Comparison of ENCODE assay signal across 2 cellular contexts in the genomic region with DNA sequence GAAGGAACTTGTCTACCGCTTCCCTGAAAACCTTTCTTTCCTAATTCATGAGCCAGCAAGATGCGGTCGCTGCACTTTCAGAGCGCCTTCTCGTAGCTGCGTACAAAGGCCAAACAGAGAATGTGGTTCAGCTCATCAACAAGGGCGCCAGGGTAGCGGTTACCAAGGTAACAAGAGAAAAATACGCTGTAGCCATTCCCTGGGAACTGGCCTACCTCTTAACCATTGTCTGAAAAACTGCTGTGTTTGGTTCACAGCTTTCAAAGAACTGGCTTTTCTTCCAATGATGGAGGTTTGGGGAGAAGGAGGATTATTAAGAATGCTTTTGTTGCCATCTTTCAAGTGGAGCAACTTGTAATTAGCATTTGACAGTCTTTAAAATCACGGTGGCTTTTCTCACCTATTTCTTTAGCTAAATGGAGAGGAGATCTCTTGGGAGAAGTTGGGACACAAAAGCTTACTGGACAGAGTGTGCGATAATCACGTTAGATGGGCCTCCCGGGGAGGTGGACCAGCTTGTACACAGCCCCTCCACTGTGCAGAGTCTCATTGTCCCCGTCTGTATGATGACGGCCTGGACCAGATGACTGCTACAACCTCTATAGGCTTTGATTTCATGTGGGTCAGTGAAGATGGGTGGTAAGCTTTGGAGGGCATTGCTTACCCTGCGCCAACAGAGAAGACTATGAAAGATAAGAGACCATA.
TF ChIP-seq lines count a peak whose summit lies in the region.

No MANE protein-coding gene starts in this region.

TF ChIP-seq in GM23338, 12 proteins besides CTCF, POLR2A, EP300 and RAD21:
- no peak for TF ChIP-seq NANOG (IDR thresholded peaks at IDR 0.05; ENCODE audit: borderline replicate concordance)
- TF ChIP-seq, protein P1, sequence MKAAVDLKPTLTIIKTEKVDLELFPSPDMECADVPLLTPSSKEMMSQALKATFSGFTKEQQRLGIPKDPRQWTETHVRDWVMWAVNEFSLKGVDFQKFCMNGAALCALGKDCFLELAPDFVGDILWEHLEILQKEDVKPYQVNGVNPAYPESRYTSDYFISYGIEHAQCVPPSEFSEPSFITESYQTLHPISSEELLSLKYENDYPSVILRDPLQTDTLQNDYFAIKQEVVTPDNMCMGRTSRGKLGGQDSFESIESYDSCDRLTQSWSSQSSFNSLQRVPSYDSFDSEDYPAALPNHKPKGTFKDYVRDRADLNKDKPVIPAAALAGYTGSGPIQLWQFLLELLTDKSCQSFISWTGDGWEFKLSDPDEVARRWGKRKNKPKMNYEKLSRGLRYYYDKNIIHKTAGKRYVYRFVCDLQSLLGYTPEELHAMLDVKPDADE (IDR thresholded peaks at IDR 0.05): no peak
- no peak for TF ChIP-seq CREB1 (CRISPR knock-in tag; IDR thresholded peaks at IDR 0.05; ENCODE audit: low read depth)
TF ChIP-seq in GM23338: peak in this region for 0.

TF ChIP-seq in H1, 55 proteins besides CTCF, POLR2A, EP300 and RAD21:
- TF ChIP-seq NANOG (IDR thresholded peaks at IDR 0.05; ENCODE audit: insufficient read depth, low read depth, low read length, poor library complexity, severe bottlenecking) (no peak), RNF2 (IDR thresholded peaks at IDR 0.05; ENCODE audit: borderline replicate concordance, low read depth, low read length, missing control alignments, poor library complexity, severe bottlenecking) (no peak), POU5F1 (IDR thresholded peaks at IDR 0.05; ENCODE audit: low read depth, low read length) (no peak), YY1 (IDR thresholded peaks at IDR 0.05; ENCODE audit: low read depth, low read length) (no peak), HDAC2 (IDR thresholded peaks at IDR 0.05; ENCODE audit: borderline replicate concordance in 1 of 2, low read depth in 2 of 2, low read length in 2 of 2) (no peak), BACH1 (IDR thresholded peaks at IDR 0.05; ENCODE audit: low read length) (no peak), SIX5 (IDR thresholded peaks at IDR 0.05; ENCODE audit: low read depth, low read length) (no peak), ASH2L (IDR thresholded peaks at IDR 0.05; ENCODE audit: low read length) (no peak), CTBP2 (IDR thresholded peaks at IDR 0.05; ENCODE audit: borderline replicate concordance, insufficient read depth, insufficient read length, low read length) (no peak), JUND (IDR thresholded peaks at IDR 0.05; ENCODE audit: low read length) (no peak), BCL11A (IDR thresholded peaks at IDR 0.05; ENCODE audit: low read depth in 2 of 2, low read length in 2 of 2) (no peak), TBP (IDR thresholded peaks at IDR 0.05; ENCODE audit: low read depth, low read length) (no peak), KDM5A (IDR thresholded peaks at IDR 0.05; ENCODE audit: low read length) (no peak), KDM4A (IDR thresholded peaks at IDR 0.05; ENCODE audit: low read depth, low read length, severe bottlenecking) (no peak)
- TF ChIP-seq, protein P2, sequence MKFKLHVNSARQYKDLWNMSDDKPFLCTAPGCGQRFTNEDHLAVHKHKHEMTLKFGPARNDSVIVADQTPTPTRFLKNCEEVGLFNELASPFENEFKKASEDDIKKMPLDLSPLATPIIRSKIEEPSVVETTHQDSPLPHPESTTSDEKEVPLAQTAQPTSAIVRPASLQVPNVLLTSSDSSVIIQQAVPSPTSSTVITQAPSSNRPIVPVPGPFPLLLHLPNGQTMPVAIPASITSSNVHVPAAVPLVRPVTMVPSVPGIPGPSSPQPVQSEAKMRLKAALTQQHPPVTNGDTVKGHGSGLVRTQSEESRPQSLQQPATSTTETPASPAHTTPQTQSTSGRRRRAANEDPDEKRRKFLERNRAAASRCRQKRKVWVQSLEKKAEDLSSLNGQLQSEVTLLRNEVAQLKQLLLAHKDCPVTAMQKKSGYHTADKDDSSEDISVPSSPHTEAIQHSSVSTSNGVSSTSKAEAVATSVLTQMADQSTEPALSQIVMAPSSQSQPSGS (IDR thresholded peaks at IDR 0.05; ENCODE audit: low read length): no peak
- TF ChIP-seq, protein P3, sequence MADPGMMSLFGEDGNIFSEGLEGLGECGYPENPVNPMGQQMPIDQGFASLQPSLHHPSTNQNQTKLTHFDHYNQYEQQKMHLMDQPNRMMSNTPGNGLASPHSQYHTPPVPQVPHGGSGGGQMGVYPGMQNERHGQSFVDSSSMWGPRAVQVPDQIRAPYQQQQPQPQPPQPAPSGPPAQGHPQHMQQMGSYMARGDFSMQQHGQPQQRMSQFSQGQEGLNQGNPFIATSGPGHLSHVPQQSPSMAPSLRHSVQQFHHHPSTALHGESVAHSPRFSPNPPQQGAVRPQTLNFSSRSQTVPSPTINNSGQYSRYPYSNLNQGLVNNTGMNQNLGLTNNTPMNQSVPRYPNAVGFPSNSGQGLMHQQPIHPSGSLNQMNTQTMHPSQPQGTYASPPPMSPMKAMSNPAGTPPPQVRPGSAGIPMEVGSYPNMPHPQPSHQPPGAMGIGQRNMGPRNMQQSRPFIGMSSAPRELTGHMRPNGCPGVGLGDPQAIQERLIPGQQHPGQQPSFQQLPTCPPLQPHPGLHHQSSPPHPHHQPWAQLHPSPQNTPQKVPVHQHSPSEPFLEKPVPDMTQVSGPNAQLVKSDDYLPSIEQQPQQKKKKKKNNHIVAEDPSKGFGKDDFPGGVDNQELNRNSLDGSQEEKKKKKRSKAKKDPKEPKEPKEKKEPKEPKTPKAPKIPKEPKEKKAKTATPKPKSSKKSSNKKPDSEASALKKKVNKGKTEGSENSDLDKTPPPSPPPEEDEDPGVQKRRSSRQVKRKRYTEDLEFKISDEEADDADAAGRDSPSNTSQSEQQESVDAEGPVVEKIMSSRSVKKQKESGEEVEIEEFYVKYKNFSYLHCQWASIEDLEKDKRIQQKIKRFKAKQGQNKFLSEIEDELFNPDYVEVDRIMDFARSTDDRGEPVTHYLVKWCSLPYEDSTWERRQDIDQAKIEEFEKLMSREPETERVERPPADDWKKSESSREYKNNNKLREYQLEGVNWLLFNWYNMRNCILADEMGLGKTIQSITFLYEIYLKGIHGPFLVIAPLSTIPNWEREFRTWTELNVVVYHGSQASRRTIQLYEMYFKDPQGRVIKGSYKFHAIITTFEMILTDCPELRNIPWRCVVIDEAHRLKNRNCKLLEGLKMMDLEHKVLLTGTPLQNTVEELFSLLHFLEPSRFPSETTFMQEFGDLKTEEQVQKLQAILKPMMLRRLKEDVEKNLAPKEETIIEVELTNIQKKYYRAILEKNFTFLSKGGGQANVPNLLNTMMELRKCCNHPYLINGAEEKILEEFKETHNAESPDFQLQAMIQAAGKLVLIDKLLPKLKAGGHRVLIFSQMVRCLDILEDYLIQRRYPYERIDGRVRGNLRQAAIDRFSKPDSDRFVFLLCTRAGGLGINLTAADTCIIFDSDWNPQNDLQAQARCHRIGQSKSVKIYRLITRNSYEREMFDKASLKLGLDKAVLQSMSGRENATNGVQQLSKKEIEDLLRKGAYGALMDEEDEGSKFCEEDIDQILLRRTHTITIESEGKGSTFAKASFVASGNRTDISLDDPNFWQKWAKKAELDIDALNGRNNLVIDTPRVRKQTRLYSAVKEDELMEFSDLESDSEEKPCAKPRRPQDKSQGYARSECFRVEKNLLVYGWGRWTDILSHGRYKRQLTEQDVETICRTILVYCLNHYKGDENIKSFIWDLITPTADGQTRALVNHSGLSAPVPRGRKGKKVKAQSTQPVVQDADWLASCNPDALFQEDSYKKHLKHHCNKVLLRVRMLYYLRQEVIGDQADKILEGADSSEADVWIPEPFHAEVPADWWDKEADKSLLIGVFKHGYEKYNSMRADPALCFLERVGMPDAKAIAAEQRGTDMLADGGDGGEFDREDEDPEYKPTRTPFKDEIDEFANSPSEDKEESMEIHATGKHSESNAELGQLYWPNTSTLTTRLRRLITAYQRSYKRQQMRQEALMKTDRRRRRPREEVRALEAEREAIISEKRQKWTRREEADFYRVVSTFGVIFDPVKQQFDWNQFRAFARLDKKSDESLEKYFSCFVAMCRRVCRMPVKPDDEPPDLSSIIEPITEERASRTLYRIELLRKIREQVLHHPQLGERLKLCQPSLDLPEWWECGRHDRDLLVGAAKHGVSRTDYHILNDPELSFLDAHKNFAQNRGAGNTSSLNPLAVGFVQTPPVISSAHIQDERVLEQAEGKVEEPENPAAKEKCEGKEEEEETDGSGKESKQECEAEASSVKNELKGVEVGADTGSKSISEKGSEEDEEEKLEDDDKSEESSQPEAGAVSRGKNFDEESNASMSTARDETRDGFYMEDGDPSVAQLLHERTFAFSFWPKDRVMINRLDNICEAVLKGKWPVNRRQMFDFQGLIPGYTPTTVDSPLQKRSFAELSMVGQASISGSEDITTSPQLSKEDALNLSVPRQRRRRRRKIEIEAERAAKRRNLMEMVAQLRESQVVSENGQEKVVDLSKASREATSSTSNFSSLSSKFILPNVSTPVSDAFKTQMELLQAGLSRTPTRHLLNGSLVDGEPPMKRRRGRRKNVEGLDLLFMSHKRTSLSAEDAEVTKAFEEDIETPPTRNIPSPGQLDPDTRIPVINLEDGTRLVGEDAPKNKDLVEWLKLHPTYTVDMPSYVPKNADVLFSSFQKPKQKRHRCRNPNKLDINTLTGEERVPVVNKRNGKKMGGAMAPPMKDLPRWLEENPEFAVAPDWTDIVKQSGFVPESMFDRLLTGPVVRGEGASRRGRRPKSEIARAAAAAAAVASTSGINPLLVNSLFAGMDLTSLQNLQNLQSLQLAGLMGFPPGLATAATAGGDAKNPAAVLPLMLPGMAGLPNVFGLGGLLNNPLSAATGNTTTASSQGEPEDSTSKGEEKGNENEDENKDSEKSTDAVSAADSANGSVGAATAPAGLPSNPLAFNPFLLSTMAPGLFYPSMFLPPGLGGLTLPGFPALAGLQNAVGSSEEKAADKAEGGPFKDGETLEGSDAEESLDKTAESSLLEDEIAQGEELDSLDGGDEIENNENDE (IDR thresholded peaks at IDR 0.05; ENCODE audit: insufficient replicate concordance, low read length): no peak
- TF ChIP-seq, protein P4, sequence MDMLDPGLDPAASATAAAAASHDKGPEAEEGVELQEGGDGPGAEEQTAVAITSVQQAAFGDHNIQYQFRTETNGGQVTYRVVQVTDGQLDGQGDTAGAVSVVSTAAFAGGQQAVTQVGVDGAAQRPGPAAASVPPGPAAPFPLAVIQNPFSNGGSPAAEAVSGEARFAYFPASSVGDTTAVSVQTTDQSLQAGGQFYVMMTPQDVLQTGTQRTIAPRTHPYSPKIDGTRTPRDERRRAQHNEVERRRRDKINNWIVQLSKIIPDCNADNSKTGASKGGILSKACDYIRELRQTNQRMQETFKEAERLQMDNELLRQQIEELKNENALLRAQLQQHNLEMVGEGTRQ (IDR thresholded peaks at IDR 0.05; ENCODE audit: low read length): no peak
